ENCODE assay signal across 1 cellular context in the genomic region with DNA sequence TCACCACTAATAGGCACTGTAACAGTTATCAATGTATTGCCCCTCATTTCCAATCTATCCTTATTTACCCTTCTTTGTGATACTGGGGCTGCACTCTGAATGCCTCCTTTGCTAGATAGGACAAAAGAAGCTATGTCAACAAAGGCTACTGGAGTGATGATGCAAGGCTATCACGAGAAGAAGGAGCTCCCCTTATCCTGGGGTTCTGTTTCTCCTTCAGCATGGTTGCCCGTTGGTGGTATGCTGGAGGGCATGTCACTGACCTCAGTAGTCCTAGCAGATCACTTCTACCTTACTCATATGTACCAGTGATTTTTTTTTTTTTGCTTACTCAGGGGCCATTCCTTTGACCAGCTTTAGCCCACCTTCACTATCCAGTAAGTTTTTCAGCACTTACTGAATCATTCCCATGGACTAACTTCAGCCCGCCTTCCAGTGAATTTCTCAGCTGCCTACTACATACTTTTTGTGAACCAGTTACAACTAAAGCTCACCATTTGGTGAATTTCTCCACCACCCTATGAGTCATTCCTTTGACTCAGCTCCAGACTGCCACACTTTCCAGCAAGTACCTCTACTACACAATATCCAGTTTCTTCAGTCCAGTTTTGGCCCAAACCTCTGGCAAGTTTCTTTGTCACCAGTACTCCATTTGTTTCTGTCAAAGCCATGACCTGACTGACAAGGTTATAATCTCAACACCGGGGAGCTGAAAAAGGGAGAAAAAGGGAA.
TF ChIP-seq lines count a peak whose summit lies in the region.

No MANE protein-coding gene starts in this region.

TF ChIP-seq in GM23338, 12 proteins besides CTCF, POLR2A, EP300 and RAD21 (continued from another document):
- TF ChIP-seq, protein P1, sequence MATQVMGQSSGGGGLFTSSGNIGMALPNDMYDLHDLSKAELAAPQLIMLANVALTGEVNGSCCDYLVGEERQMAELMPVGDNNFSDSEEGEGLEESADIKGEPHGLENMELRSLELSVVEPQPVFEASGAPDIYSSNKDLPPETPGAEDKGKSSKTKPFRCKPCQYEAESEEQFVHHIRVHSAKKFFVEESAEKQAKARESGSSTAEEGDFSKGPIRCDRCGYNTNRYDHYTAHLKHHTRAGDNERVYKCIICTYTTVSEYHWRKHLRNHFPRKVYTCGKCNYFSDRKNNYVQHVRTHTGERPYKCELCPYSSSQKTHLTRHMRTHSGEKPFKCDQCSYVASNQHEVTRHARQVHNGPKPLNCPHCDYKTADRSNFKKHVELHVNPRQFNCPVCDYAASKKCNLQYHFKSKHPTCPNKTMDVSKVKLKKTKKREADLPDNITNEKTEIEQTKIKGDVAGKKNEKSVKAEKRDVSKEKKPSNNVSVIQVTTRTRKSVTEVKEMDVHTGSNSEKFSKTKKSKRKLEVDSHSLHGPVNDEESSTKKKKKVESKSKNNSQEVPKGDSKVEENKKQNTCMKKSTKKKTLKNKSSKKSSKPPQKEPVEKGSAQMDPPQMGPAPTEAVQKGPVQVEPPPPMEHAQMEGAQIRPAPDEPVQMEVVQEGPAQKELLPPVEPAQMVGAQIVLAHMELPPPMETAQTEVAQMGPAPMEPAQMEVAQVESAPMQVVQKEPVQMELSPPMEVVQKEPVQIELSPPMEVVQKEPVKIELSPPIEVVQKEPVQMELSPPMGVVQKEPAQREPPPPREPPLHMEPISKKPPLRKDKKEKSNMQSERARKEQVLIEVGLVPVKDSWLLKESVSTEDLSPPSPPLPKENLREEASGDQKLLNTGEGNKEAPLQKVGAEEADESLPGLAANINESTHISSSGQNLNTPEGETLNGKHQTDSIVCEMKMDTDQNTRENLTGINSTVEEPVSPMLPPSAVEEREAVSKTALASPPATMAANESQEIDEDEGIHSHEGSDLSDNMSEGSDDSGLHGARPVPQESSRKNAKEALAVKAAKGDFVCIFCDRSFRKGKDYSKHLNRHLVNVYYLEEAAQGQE (IDR thresholded peaks at IDR 0.05; ENCODE audit: unreplicated experiment), result no peak
- TF ChIP-seq, protein P2, sequence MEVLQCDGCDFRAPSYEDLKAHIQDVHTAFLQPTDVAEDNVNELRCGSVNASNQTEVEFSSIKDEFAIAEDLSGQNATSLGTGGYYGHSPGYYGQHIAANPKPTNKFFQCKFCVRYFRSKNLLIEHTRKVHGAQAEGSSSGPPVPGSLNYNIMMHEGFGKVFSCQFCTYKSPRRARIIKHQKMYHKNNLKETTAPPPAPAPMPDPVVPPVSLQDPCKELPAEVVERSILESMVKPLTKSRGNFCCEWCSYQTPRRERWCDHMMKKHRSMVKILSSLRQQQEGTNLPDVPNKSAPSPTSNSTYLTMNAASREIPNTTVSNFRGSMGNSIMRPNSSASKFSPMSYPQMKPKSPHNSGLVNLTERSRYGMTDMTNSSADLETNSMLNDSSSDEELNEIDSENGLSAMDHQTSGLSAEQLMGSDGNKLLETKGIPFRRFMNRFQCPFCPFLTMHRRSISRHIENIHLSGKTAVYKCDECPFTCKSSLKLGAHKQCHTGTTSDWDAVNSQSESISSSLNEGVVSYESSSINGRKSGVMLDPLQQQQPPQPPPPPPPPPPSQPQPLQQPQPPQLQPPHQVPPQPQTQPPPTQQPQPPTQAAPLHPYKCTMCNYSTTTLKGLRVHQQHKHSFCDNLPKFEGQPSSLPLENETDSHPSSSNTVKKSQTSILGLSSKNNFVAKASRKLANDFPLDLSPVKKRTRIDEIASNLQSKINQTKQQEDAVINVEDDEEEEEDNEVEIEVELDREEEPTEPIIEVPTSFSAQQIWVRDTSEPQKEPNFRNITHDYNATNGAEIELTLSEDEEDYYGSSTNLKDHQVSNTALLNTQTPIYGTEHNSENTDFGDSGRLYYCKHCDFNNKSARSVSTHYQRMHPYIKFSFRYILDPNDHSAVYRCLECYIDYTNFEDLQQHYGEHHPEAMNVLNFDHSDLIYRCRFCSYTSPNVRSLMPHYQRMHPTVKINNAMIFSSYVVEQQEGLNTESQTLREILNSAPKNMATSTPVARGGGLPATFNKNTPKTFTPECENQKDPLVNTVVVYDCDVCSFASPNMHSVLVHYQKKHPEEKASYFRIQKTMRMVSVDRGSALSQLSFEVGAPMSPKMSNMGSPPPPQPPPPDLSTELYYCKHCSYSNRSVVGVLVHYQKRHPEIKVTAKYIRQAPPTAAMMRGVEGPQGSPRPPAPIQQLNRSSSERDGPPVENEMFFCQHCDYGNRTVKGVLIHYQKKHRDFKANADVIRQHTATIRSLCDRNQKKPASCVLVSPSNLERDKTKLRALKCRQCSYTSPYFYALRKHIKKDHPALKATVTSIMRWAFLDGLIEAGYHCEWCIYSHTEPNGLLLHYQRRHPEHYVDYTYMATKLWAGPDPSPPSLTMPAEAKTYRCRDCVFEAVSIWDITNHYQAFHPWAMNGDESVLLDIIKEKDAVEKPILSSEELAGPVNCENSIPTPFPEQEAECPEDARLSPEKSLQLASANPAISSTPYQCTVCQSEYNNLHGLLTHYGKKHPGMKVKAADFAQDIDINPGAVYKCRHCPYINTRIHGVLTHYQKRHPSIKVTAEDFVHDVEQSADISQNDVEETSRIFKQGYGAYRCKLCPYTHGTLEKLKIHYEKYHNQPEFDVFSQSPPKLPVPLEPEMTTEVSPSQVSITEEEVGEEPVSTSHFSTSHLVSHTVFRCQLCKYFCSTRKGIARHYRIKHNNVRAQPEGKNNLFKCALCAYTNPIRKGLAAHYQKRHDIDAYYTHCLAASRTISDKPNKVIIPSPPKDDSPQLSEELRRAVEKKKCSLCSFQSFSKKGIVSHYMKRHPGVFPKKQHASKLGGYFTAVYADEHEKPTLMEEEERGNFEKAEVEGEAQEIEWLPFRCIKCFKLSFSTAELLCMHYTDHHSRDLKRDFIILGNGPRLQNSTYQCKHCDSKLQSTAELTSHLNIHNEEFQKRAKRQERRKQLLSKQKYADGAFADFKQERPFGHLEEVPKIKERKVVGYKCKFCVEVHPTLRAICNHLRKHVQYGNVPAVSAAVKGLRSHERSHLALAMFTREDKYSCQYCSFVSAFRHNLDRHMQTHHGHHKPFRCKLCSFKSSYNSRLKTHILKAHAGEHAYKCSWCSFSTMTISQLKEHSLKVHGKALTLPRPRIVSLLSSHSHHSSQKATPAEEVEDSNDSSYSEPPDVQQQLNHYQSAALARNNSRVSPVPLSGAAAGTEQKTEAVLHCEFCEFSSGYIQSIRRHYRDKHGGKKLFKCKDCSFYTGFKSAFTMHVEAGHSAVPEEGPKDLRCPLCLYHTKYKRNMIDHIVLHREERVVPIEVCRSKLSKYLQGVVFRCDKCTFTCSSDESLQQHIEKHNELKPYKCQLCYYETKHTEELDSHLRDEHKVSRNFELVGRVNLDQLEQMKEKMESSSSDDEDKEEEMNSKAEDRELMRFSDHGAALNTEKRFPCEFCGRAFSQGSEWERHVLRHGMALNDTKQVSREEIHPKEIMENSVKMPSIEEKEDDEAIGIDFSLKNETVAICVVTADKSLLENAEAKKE (CRISPR knock-in tag; IDR thresholded peaks at IDR 0.05), result no peak
- no peak for TF ChIP-seq ZNF331 (CRISPR knock-in tag; IDR thresholded peaks at IDR 0.05; ENCODE audit: low read depth)
- TF ChIP-seq, protein P3, sequence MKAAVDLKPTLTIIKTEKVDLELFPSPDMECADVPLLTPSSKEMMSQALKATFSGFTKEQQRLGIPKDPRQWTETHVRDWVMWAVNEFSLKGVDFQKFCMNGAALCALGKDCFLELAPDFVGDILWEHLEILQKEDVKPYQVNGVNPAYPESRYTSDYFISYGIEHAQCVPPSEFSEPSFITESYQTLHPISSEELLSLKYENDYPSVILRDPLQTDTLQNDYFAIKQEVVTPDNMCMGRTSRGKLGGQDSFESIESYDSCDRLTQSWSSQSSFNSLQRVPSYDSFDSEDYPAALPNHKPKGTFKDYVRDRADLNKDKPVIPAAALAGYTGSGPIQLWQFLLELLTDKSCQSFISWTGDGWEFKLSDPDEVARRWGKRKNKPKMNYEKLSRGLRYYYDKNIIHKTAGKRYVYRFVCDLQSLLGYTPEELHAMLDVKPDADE (IDR thresholded peaks at IDR 0.05), result no peak
- no peak for TF ChIP-seq POLR2AphosphoS5 (IDR thresholded peaks at IDR 0.05; ENCODE audit: low read depth)
- no peak for TF ChIP-seq STAT1 (IDR thresholded peaks at IDR 0.05; ENCODE audit: unreplicated experiment)
- TF ChIP-seq JUNB (IDR thresholded peaks at IDR 0.05; ENCODE audit: unreplicated experiment), result no peak
- no peak for TF ChIP-seq CREB1 (CRISPR knock-in tag; IDR thresholded peaks at IDR 0.05; ENCODE audit: low read depth)
- no peak for TF ChIP-seq EZH2 (IDR thresholded peaks at IDR 0.05; ENCODE audit: low read depth, unreplicated experiment)
- TF ChIP-seq NANOG (IDR thresholded peaks at IDR 0.05; ENCODE audit: borderline replicate concordance), result no peak
